In the genomic region with DNA sequence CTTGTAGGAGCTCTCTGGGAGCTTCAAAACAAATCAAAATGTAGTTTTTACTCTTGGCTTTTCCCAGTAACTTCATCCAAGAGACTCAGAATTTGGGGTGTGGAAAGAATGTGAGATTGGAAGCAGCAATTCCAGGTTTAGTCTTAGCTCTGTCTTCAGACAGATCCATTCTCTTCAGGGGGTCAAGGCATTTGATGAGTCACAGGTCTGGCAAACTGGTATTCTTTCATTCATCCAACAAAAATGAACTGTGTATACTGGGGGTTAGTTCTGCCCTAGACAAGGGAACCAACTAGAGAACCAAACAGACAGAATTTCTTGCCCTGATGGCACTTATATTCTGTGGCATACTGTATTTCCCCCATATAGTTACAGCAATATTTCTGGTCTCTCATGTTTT, we compare ENCODE assay signal across 24 cellular contexts. TPM values are rescaled to one million over a fixed set of nuclear protein-coding genes. Genes with fewer than 3 reads are reported as not detected.
"Had no signal": no experiment of that assay in that cellular context is flagged by ENCODE, and none has a peak within 500 bp of the region (broad histone marks: within the 10 kb centered on the region; RNA-seq: fewer than 3 reads in every experiment).

No MANE protein-coding gene starts in this region.

- H3K4me1 ChIP-seq: heart left ventricle, psoas muscle, right lobe of liver had no signal

- H3K27ac ChIP-seq: coronary artery, heart left ventricle, neutrophil, psoas muscle, right lobe of liver, skin epidermis had no signal

- H3K27me3 ChIP-seq: heart left ventricle, neutrophil, right lobe of liver had no signal

- DNase-seq: effector CD4-positive, alpha-beta T cell; endodermal cell; erythroblast; heart left ventricle; hippocampal formation; kidney glomerular epithelial cell; mesendoderm; naive thymus-derived CD4-positive, alpha-beta T cell; nephron progenitor cell; psoas muscle; retina; right lobe of liver; stimulated activated CD4-positive, alpha-beta T cell treated with anti-CD3 and anti-CD28 coated beads, Interleukin-2, amount 100 ng/mL, for 24 hours; stimulated activated CD4-positive, alpha-beta T cell treated with anti-CD3 and anti-CD28 coated beads, Interleukin-4, amount 100 ng/mL, for 4 hours; stimulated activated naive CD4-positive, alpha-beta T cell; trophoblast cell had no signal

- ATAC-seq: heart left ventricle; naive thymus-derived CD4-positive, alpha-beta T cell; psoas muscle; right lobe of liver had no signal

- H3K4me1 Mint-ChIP-seq: nephron progenitor cell had no signal

- H3K4me3 ChIP-seq: coronary artery, heart left ventricle, psoas muscle, right lobe of liver, skin epidermis had no signal

- H3K9me3 ChIP-seq: neutrophil, psoas muscle, right lobe of liver had no signal

- H3K4me3 Mint-ChIP-seq: endodermal cell; naive thymus-derived CD4-positive, alpha-beta T cell; nephron progenitor cell had no signal

- H3K36me3 ChIP-seq: heart left ventricle, neutrophil, right lobe of liver had no signal

- H3K27ac Mint-ChIP-seq: endodermal cell; naive thymus-derived CD4-positive, alpha-beta T cell; nephron progenitor cell had no signal

RNA-seq across cellular contexts. Expression of gene CADPS, which starts 36.3 kb away (rescaled TPM):
- total RNA-seq: dermis microvascular lymphatic vessel endothelial cell; endothelial cell of umbilical vein; glomerular endothelial cell; lung microvascular endothelial cell; naive thymus-derived CD4-positive, alpha-beta T cell; osteoblast had no signal
- polyA plus RNA-seq: endothelial cell of umbilical vein; naive thymus-derived CD4-positive, alpha-beta T cell had no signal
